Comparison of ENCODE assay signal across 15 cellular contexts in the genomic region with DNA sequence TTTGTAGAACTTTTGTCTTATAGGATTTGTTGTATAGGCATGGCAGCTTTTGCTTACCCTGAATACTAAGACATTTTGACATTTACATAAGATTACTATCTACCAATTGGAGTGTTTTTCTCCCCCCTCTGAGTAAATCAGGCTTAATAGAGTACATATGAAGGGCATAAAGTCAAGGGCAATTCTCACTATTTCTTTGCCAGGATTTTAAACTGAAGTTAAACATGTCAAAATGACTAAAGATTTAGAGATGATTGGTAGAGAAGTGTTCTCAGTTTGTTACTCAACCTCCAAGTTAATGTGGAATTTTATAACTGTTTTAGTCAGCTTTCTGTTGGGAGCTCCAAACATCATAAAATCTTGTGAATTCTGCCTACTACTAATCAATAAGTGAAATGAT.
DNase-seq lines count a peak whose midpoint lies in the region; ATAC-seq and TF ChIP-seq lines count a peak whose summit lies in the region.
"Had no signal": no experiment of that assay in that cellular context is flagged by ENCODE, and none has a peak within 500 bp of the region (broad histone marks: within the 10 kb centered on the region; RNA-seq: fewer than 3 reads in every experiment).

No MANE protein-coding gene starts in this region.

- H3K9me3 Mint-ChIP-seq in natural killer cell: no peaks in the 10 kb centered on the region
- no peaks in the 10 kb centered on the region for H3K9me3 Mint-ChIP-seq in natural killer cell treated with Interleukin-12 subunit alpha and Interleukin-12 subunit beta and Interleukin-15 and Interleukin-18, amount 100 ng/mL, for 72 hours
- H3K9me3 Mint-ChIP-seq: CD4-positive, alpha-beta memory T cell; HFFc6 had no signal

- H3K27me3 Mint-ChIP-seq in natural killer cell (ENCODE audit: low read depth in 2 of 2): no peaks in the 10 kb centered on the region
- H3K27me3 Mint-ChIP-seq in natural killer cell treated with Interleukin-12 subunit alpha and Interleukin-12 subunit beta and Interleukin-15 and Interleukin-18, amount 100 ng/mL, for 72 hours: no peaks in the 10 kb centered on the region
- H3K27me3 Mint-ChIP-seq: CD4-positive, alpha-beta memory T cell had no signal

- H3K9ac ChIP-seq in endocrine pancreas (ENCODE audit: control insufficient read depth, insufficient read depth, low read length): no peak overlapping the region

- peaks cover 18% of the 10 kb centered on the region for H3K4me1 ChIP-seq in endocrine pancreas (ENCODE audit: control insufficient read depth, insufficient read depth, low read length)

- no peak for DNase-seq in natural killer cell
- no peak for DNase-seq in natural killer cell treated with Interleukin-12 subunit alpha and Interleukin-12 subunit beta and Interleukin-15 and Interleukin-18, amount 100 ng/mL, for 72 hours (ENCODE audit: low spot score)
- DNase-seq in NCI-H69 (lab: John Stamatoyannopoulos, UW): peak; percentile 64
- DNase-seq in stimulated activated CD4-positive, alpha-beta T cell treated with anti-CD3 and anti-CD28 coated beads, Interleukin-1b, Interleukin-23, amount 100 ng/mL, for 48 hours: no peak
- no peak for DNase-seq in NCI-H2171 (lab: John Stamatoyannopoulos, UW)
- DNase-seq: ACHN; BE2C; CD4-positive, alpha-beta memory T cell; DND-41; GF-D8; HFFc6; NK-92 treated with Interleukin-12 subunit alpha and Interleukin-12 subunit beta, amount 100 ng/mL, for 24 hours; OCI-M1 had no signal

- H3K4me1 Mint-ChIP-seq in natural killer cell: peaks cover 50 to 59% of the 10 kb centered on the region in 2 donors
- peaks cover 28 to 36% of the 10 kb centered on the region in 2 donors for H3K4me1 Mint-ChIP-seq in natural killer cell treated with Interleukin-12 subunit alpha and Interleukin-12 subunit beta and Interleukin-15 and Interleukin-18, amount 100 ng/mL, for 72 hours (ENCODE audit: low read depth in 2 of 2)

- H3K9me3 ChIP-seq in endocrine pancreas (ENCODE audit: control insufficient read depth, low read length): no peaks in the 10 kb centered on the region
- H3K9me3 ChIP-seq: BE2C had no signal

- TF ChIP-seq CTCF in natural killer cell (IDR thresholded peaks at IDR 0.05): no peak

- H3K27ac Mint-ChIP-seq in natural killer cell: peak overlapping the region; percentile 69 to 72
- no peak overlapping the region for H3K27ac Mint-ChIP-seq in natural killer cell treated with Interleukin-12 subunit alpha and Interleukin-12 subunit beta and Interleukin-15 and Interleukin-18, amount 100 ng/mL, for 72 hours
- H3K27ac Mint-ChIP-seq: CD4-positive, alpha-beta memory T cell; HFFc6 had no signal

- H3K27me3 ChIP-seq in endocrine pancreas (ENCODE audit: control insufficient read depth, insufficient read depth, low read length): no peaks in the 10 kb centered on the region
- H3K27me3 ChIP-seq: BE2C had no signal

- H3K4me3 ChIP-seq in endocrine pancreas (ENCODE audit: control insufficient read depth, insufficient read depth, low read length): peak overlapping the region; percentile 75

- peak overlapping the region; percentile 75 for H3K4me3 Mint-ChIP-seq in natural killer cell
- no peak overlapping the region for H3K4me3 Mint-ChIP-seq in natural killer cell treated with Interleukin-12 subunit alpha and Interleukin-12 subunit beta and Interleukin-15 and Interleukin-18, amount 100 ng/mL, for 72 hours
- H3K4me3 Mint-ChIP-seq: CD4-positive, alpha-beta memory T cell; HFFc6 had no signal

- no peaks in the 10 kb centered on the region for H3K36me3 Mint-ChIP-seq in natural killer cell
- no peaks in the 10 kb centered on the region for H3K36me3 Mint-ChIP-seq in natural killer cell treated with Interleukin-12 subunit alpha and Interleukin-12 subunit beta and Interleukin-15 and Interleukin-18, amount 100 ng/mL, for 72 hours

- ATAC-seq in natural killer cell (no peak), GM19351 (IDR thresholded peaks at IDR 0.05; ENCODE audit: unreplicated experiment) (no peak)
- no peak for ATAC-seq in natural killer cell treated with Interleukin-12 subunit alpha and Interleukin-12 subunit beta and Interleukin-15 and Interleukin-18, amount 100 ng/mL, for 72 hours

- intact Hi-C loops in natural killer cell (cut with micrococcal nuclease): loop anchor here (5.0 kb wide), 1 partner anchor 480 kb away; a partner anchor contains a TSS

- no peaks in the 10 kb centered on the region for H3K36me3 ChIP-seq in endocrine pancreas (ENCODE audit: control insufficient read depth, insufficient read depth, low read length)
- H3K36me3 ChIP-seq: BE2C had no signal

Comparison
In these comparisons a context has a peak if more than half of its experiments do, and no peak if none do; other contexts are left out.
1. H3K27ac Mint-ChIP-seq: peak in natural killer cell (2 of 2); none in natural killer cell treated with Interleukin-12 subunit alpha and Interleukin-12 subunit beta and Interleukin-15 and Interleukin-18, amount 100 ng/mL, for 72 hours (0 of 2).